In the genomic region with DNA sequence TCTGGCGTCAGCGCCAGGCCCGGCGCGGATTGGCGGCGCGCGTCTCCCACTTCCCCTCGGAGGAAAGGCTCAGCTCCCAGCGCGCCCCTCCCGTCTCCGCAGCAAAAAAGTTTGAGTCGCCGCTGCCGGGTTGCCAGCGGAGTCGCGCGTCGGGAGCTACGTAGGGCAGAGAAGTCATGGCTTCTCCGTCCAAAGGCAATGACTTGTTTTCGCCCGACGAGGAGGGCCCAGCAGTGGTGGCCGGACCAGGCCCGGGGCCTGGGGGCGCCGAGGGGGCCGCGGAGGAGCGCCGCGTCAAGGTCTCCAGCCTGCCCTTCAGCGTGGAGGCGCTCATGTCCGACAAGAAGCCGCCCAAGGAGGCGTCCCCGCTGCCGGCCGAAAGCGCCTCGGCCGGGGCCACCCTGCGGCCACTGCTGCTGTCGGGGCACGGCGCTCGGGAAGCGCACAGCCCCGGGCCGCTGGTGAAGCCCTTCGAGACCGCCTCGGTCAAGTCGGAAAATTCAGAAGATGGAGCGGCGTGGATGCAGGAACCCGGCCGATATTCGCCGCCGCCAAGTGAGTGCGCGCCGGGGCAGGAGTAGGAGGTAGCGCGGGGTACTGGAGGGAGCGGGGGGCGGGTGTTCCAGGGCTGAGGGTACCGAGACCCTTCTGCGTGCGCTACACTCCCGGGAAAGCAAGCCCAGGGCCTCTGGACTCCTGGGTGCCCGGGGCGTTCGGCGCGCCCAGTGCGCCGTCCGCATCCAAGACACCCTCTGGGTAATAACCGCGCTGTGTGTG, we compare ENCODE assay signal across 7 cellular contexts. TPM values are rescaled to one million over a fixed set of nuclear protein-coding genes. Genes with fewer than 3 reads are reported as not detected.
DNase-seq lines count a peak whose midpoint lies in the region; ATAC-seq, FAIRE-seq and TF ChIP-seq lines count a peak whose summit lies in the region.

Gene MSX2, plus strand, starts transcription at position 99 of the 777 bp plus-strand sequence. Its CDS starts 78 bp downstream, at position 177.

- DNase-seq in T-helper 22 cell (ENCODE audit: low read depth) (peak; percentile 23), lung (ENCODE audit: low spot score) (peak; percentile 85)
- peak; percentile 16 for DNase-seq in stimulated activated CD4-positive, alpha-beta T cell treated with anti-CD3 and anti-CD28 coated beads, Interleukin-4, amount 100 ng/mL, for 24 hours

- TF ChIP-seq CTCF in lung (IDR thresholded peaks at IDR 0.05; ENCODE audit: control extremely low read depth, extremely low read depth), result no peak

- 2 to 3% methylated on average over 79 to 87 of the region's 87 CpGs for WGBS in lung, 2 donors

- H3K36me3 ChIP-seq in HUES48 (ENCODE audit: control insufficient read depth, insufficient read depth, low read length), result no peaks in the 10 kb centered on the region
- no peaks in the 10 kb centered on the region for H3K36me3 ChIP-seq in lung (ENCODE audit: control insufficient read depth in 2 of 2, insufficient read depth in 2 of 2, low read length in 2 of 2)

- ATAC-seq in lung (ENCODE audit: insufficient read depth, low FRiP score), result peak; percentile 94
- ATAC-seq in HG03378 (IDR thresholded peaks at IDR 0.05; ENCODE audit: unreplicated experiment), result no peak
- ATAC-seq in GM18873 (IDR thresholded peaks at IDR 0.05; ENCODE audit: low FRiP score, unreplicated experiment), result no peak

- H3K27ac ChIP-seq in HUES48 (ENCODE audit: low read depth, low read length) (peak within 1 kb of the TSS; percentile 32), lung (ENCODE audit: low read depth in 1 of 2, low read length in 1 of 2) (peak within 1 kb of the TSS in 1 of 2 donors; percentile 68)

- H3K4me3 ChIP-seq in HUES48 (ENCODE audit: low read depth, low read length), result peak within 1 kb of the TSS; percentile 75
- peak within 1 kb of the TSS; percentile 49 for H3K4me3 ChIP-seq in lung

- no peak within 1 kb of the TSS for H3K9ac ChIP-seq in HUES48 (ENCODE audit: low read depth, low read length)

- peaks cover 99% of the 10 kb centered on the region for H3K27me3 ChIP-seq in HUES48 (ENCODE audit: control insufficient read depth, insufficient read depth, low read length)
- peaks cover 5% of the 10 kb centered on the region for H3K27me3 ChIP-seq in lung (ENCODE audit: control insufficient read depth, insufficient read depth)

- H3K4me1 ChIP-seq in HUES48 (ENCODE audit: control insufficient read depth, insufficient read depth, low read length) (peaks cover 54% of the 10 kb centered on the region), lung (ENCODE audit: control insufficient read depth in 2 of 2, insufficient read depth in 2 of 2, low read length in 2 of 2) (peaks cover 0 to 9% of the 10 kb centered on the region in 2 donors)

- peak; percentile 95 for FAIRE-seq in endometrium (lab: Jason Lieb, UNC)

- H3K9me3 ChIP-seq in HUES48 (ENCODE audit: control insufficient read depth, insufficient read depth, low read length) (no peaks in the 10 kb centered on the region), lung (ENCODE audit: control insufficient read depth in 2 of 2, insufficient read depth in 1 of 2, low read length in 1 of 2) (peaks cover 0 to 2% of the 10 kb centered on the region in 2 donors)

RNA-seq across cellular contexts. Expression of gene MSX2, which starts in this region (rescaled TPM):
- total RNA-seq in lung, result 1 to 10 TPM in 1 of 2 donors, under 1 TPM in 1; 0.34 to 2.1 TPM
- polyA plus RNA-seq in lung, result 1 to 10 TPM in 1 of 2 donors, under 1 TPM in 1; 0.39 to 1.2 TPM

Comparison
In these comparisons a context has a peak if more than half of its experiments do, and no peak if none do; other contexts are left out.
1. DNase-seq: peak in every context shown above with its lines; median percentile 85 in lung; 23 in T-helper 22 cell; 16 in stimulated activated CD4-positive, alpha-beta T cell treated with anti-CD3 and anti-CD28 coated beads, Interleukin-4, amount 100 ng/mL, for 24 hours.